ENCODE assay signal across 19 cellular contexts in the genomic region with DNA sequence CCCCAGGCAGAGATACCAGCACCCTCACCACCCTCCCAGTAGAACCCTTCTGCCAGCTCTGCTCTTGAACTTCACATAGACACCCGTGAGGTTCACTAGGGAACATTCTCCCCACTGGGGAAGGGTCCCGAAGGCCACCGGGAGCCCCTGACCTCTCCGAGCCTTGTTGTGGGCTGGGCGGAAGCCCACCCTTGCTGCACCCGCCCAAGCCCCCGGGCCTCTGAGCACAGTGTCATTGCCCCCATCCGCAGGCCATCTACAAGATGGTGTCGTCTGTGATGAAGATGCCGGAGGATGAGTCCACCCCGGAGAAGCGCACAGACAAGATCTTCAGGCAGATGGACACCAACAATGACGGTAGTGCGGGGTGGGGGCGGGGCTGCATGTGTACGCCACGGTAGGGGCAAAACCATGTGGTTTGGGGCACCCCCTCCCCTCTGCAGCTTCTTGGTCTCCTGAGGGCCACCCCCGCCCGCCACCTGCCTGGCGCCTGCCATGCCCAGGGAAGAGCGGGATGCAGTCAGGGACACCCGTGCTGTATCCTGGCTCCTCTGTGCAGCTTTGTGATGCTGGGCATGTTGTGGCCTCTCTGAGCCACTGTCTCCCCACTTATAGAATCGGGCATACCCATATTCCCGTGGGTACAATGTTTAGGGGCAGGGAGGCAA. TPM values are rescaled to one million over a fixed set of nuclear protein-coding genes. Genes with fewer than 3 reads are reported as not detected.
DNase-seq lines count a peak whose midpoint lies in the region; ATAC-seq, FAIRE-seq and TF ChIP-seq lines count a peak whose summit lies in the region.
"Had no signal": no experiment of that assay in that cellular context is flagged by ENCODE, and none has a peak within 500 bp of the region (broad histone marks: within the 10 kb centered on the region; RNA-seq: fewer than 3 reads in every experiment).

No MANE protein-coding gene starts in this region.

- H3K36me3 ChIP-seq in Panc1 (ENCODE audit: control insufficient read depth, insufficient read depth, low read length): no peaks in the 10 kb centered on the region
- H3K36me3 ChIP-seq in mucosa of descending colon (ENCODE audit: low read depth): no peaks in the 10 kb centered on the region

- H3K4me1 ChIP-seq in right cardiac atrium (ENCODE audit: control insufficient read depth, insufficient read depth, low read length): no peaks in the 10 kb centered on the region
- peaks cover 64% of the 10 kb centered on the region for H3K4me1 ChIP-seq in Panc1 (ENCODE audit: control insufficient read depth, insufficient read depth, low read length)
- H3K4me1 ChIP-seq in mucosa of descending colon (ENCODE audit: low read depth): peaks cover 7% of the 10 kb centered on the region

- CTCF ChIA-PET in Panc1 (lab: Charles Lee): no interaction called here

- ATAC-seq in Right ventricle myocardium inferior: no peak
- ATAC-seq in right cardiac atrium: no peak
- ATAC-seq in Panc1: no peak
- ATAC-seq in mucosa of descending colon: no peak
- ATAC-seq in GM18519 (IDR thresholded peaks at IDR 0.05; ENCODE audit: low FRiP score, unreplicated experiment): no peak
- no peak for ATAC-seq in GM18873 (IDR thresholded peaks at IDR 0.05; ENCODE audit: low FRiP score, unreplicated experiment)
- ATAC-seq: A549; CD8-positive, alpha-beta T cell; HCT116 had no signal

- POLR2A ChIA-PET in Panc1 (lab: Charles Lee): no interaction called here

- BruUV-seq in Panc1 (replicated peaks; lab: Mats Ljungman, UMichigan): no TSS peak

- in situ Hi-C loops in Panc1 (cut with HindIII; ENCODE audit: low pct_unique_long_range_greater_than_20kb, low sequenced_read_pairs): no loop called here

- H3K9me3 ChIP-seq in right cardiac atrium (ENCODE audit: control insufficient read depth, low read length): no peaks in the 10 kb centered on the region
- H3K9me3 ChIP-seq in Panc1 (ENCODE audit: control insufficient read depth, insufficient read depth, low read depth, low read length): no peaks in the 10 kb centered on the region
- H3K9me3 ChIP-seq in mucosa of descending colon: no peaks in the 10 kb centered on the region
- H3K9me3 ChIP-seq: A549 had no signal

- H3K27me3 ChIP-seq in right cardiac atrium (ENCODE audit: control insufficient read depth, insufficient read depth): no peaks in the 10 kb centered on the region
- no peaks in the 10 kb centered on the region for H3K27me3 ChIP-seq in Panc1 (ENCODE audit: control insufficient read depth, insufficient read depth, low read length)

- WGBS in right cardiac atrium: 94% methylated on average over 24 of the region's 24 CpGs

- TF ChIP-seq CTCF in Panc1 (IDR thresholded peaks at IDR 0.05) (no peak), mucosa of descending colon (IDR thresholded peaks at IDR 0.05) (no peak)

- peak; percentile 50 for FAIRE-seq in urothelium cell line (lab: Jason Lieb, UNC)
- FAIRE-seq: A549 had no signal

- intact Hi-C loops in Right ventricle myocardium inferior (cut with DNase I): no loop called here
- intact Hi-C loops in right cardiac atrium (cut with DNase I): no loop called here
- intact Hi-C loops in Panc1 (cut with micrococcal nuclease; ENCODE audit: unreplicated experiment): no loop called here
- intact Hi-C loops in mucosa of descending colon (cut with DNase I, micrococcal nuclease): no loop called here

- no peak overlapping the region for H3K27ac ChIP-seq in right cardiac atrium (ENCODE audit: low read length)
- H3K27ac ChIP-seq in Panc1 (ENCODE audit: low read length): peak overlapping the region; percentile 83
- H3K27ac ChIP-seq: 22Rv1, A549, HL-60 had no signal

- DNase-seq in Right ventricle myocardium inferior (ENCODE audit: missing footprints) (peak; percentile 7), right cardiac atrium (no peak), Panc1 (ENCODE audit: low read depth, low spot score) (no peak), mucosa of descending colon (peak in 2 of 3 donors; percentile 23 to 28), urothelium cell line (ENCODE audit: low spot score) (no peak)
- DNase-seq: AML-193; Calu3; CD8-positive, alpha-beta T cell; DMS79 treated with DMSO at 0.1 percent for 48 hours; GF-D8; GOT3; H7; HFFc6 had no signal

- H3K4me3 ChIP-seq in right cardiac atrium (ENCODE audit: low read length) (no peak overlapping the region), Panc1 (ENCODE audit: low read depth in 2 of 2, low read length in 2 of 2) (no peak overlapping the region), mucosa of descending colon (no peak overlapping the region)
- H3K4me3 ChIP-seq: A549 had no signal

RNA-seq across cellular contexts. Expression of a gene that starts 25.3 kb away (rescaled TPM):
- total RNA-seq in Right ventricle myocardium inferior (37.2 TPM), right cardiac atrium (10 to 100 TPM; 35.2 to 47.9 (median 39.8) TPM), Panc1 (2021; ENCODE audit: unreplicated experiment) (159 TPM), mucosa of descending colon (10 to 100 TPM; 32.2 to 60.2 (median 35.7) TPM)
- 17.3 TPM for polyA plus RNA-seq in right cardiac atrium
- polyA plus RNA-seq in Panc1 (2012; ENCODE audit: insufficient read length): 135 TPM

Comparison
In these comparisons a context has a peak if more than half of its experiments do, and no peak if none do; other contexts are left out.
1. DNase-seq: peak in Right ventricle myocardium inferior (single experiment) and mucosa of descending colon (2 of 3); none in right cardiac atrium (0 of 3), Panc1 (single experiment) and urothelium cell line (single experiment).